8 cellular contexts compared by ENCODE assay signal in the genomic region with DNA sequence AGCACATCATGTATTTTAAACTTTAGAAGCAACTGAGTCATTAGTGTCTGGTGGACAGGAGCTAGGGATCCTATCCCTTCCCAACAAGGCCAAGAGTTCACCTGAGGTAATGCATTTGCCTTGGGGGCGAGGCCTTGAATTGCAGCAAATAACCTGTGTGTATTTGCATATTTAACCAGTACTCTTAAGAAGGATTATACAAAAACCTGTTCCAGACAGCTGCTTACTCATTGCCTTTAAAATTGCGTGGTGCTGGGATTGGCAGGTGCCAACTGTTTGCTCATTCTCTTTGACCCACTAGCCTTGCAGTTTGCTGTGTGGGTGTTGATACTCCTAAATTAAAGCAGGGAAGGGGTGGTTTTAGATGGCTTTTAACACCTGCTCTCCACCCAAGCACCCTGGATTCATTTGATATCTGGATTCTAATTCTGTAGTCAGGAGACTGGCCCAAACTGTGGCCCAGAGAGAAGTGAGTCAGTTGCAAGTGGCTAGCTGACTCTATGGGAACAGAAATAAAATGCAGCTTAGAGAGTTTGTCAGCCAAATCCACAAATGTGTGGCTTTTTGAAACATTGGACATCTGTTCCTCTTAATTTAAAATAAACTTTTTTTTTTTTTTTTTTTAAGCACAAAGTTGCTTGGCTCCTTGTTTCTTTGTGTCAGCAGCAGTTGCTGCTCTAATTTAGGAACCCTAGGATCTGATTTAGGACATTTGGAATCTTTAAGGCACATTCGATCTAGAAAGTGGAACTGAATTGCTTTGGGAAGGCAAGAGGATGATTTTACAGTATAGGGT. TPM values are rescaled to one million over a fixed set of nuclear protein-coding genes. Genes with fewer than 3 reads are reported as not detected.
DNase-seq lines count a peak whose midpoint lies in the region; ATAC-seq and TF ChIP-seq lines count a peak whose summit lies in the region.

No MANE protein-coding gene starts in this region.

- ATAC-seq in Right ventricle myocardium inferior (peak; percentile 34), gastroesophageal sphincter (peak; percentile 8), GM21786 (IDR thresholded peaks at IDR 0.05; ENCODE audit: unreplicated experiment) (no peak), HG03139 (IDR thresholded peaks at IDR 0.05; ENCODE audit: unreplicated experiment) (no peak)

- TF ChIP-seq POLR2A in gastroesophageal sphincter (IDR thresholded peaks at IDR 0.05) = no peak

- no peak overlapping the region for H3K9ac ChIP-seq in rectal smooth muscle tissue (ENCODE audit: low read length)

- DNase-seq in Right ventricle myocardium inferior (ENCODE audit: missing footprints) (no peak), cardiac septum (ENCODE audit: low spot score) (no peak), NCI-H2196 treated with DMSO at 0.1 percent for 48 hours (lab: John Stamatoyannopoulos, UW; ENCODE audit: unreplicated experiment) (peak; percentile 91)
- DNase-seq in activated CD8-positive, alpha-beta memory T cell treated with anti-CD3 and anti-CD28 coated beads, Interleukin-2, amount 50 U/mL, for 4 hours = peak; percentile 29

- H3K4me1 ChIP-seq in gastroesophageal sphincter = peaks cover 5 to 74% (median 16%) of the 10 kb centered on the region in 3 donors
- H3K4me1 ChIP-seq in rectal smooth muscle tissue (ENCODE audit: control insufficient read depth, insufficient read depth, low read length) = peaks cover 20% of the 10 kb centered on the region

- H3K27me3 ChIP-seq in gastroesophageal sphincter = no peaks in the 10 kb centered on the region
- no peaks in the 10 kb centered on the region for H3K27me3 ChIP-seq in rectal smooth muscle tissue (ENCODE audit: control insufficient read depth, insufficient read depth, low read length)

- H3K36me3 ChIP-seq in gastroesophageal sphincter (peaks cover 0 to 7% of the 10 kb centered on the region in 2 donors), rectal smooth muscle tissue (ENCODE audit: control insufficient read depth, insufficient read depth, low read length) (peaks cover 4% of the 10 kb centered on the region)

- 30 to 42% methylated on average over 3 of the region's 3 CpGs for WGBS in gastroesophageal sphincter (ENCODE audit: low coverage in 1 of 2), 2 donors

- no peak overlapping the region for H3K4me3 ChIP-seq in gastroesophageal sphincter
- H3K4me3 ChIP-seq in rectal smooth muscle tissue (ENCODE audit: low read length) = peak overlapping the region; percentile 36

- peak overlapping the region; percentile 85 to 94 (median 88) for H3K27ac ChIP-seq in gastroesophageal sphincter
- peak overlapping the region; percentile 84 for H3K27ac ChIP-seq in rectal smooth muscle tissue (ENCODE audit: low read depth, low read length)

- TF ChIP-seq CTCF in gastroesophageal sphincter (IDR thresholded peaks at IDR 0.05) = no peak

- intact Hi-C loops in Right ventricle myocardium inferior (cut with DNase I) (no loop called here), cardiac septum (cut with DNase I) (no loop called here)

- TF ChIP-seq EP300 in gastroesophageal sphincter (IDR thresholded peaks at IDR 0.05) = no peak

- H3K9me3 ChIP-seq in gastroesophageal sphincter = no peaks in the 10 kb centered on the region

RNA-seq across cellular contexts. Expression of a gene that starts 47.0 kb away (rescaled TPM):
- total RNA-seq in Right ventricle myocardium inferior = 8.4 TPM
- 7.5 TPM for total RNA-seq in cardiac septum
- total RNA-seq in gastroesophageal sphincter = 10 to 100 TPM in 2 of 4 donors, 1 to 10 TPM in 2; 3.6 to 17.1 (median 10.0) TPM

RNA-seq across cellular contexts. Expression of a gene that starts 47.1 kb away (rescaled TPM):
- total RNA-seq in Right ventricle myocardium inferior (21.4 TPM), cardiac septum (24.7 TPM), gastroesophageal sphincter (10 to 100 TPM; 19.2 to 36.3 (median 27.6) TPM)

Comparison
In these comparisons a context has a peak if more than half of its experiments do, and no peak if none do; other contexts are left out.
1. ATAC-seq: peak in Right ventricle myocardium inferior (single experiment) and gastroesophageal sphincter (single experiment); none in GM21786 (single experiment) and HG03139 (single experiment).
2. DNase-seq: peak in NCI-H2196 treated with DMSO at 0.1 percent for 48 hours (single experiment) and activated CD8-positive, alpha-beta memory T cell treated with anti-CD3 and anti-CD28 coated beads, Interleukin-2, amount 50 U/mL, for 4 hours (single experiment); none in Right ventricle myocardium inferior (single experiment) and cardiac septum (single experiment).